In the genomic region with DNA sequence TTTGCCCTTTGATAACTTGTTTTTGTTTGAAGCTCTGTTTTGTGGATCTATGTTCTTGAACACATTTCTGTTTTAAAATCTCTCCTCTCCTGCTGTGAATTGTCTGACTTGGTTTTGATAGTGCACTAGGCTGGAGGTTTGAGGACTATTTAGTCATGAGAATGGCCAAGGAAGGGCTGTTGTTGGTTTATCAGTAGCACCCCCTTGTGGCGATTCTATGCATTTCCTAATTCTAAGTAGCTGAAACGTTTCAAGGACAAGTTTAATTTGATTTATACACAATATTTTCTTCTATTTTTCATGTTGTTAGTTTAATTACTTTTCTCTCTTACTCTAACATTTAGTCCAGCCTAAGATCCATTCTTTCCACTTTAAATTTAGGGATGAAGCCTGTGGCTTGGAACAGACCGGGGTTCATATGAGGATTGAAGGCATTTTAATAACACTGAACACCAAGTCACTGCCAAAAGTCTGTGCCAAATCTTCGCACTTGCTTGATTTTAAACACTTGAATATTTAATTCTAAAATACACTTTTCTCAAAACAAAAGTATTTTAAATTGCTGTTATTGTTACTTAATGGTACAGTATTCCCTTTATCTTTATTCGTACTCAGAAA, we compare ENCODE assay signal across 8 cellular contexts.
DNase-seq lines count a peak whose midpoint lies in the region; ATAC-seq, FAIRE-seq and TF ChIP-seq lines count a peak whose summit lies in the region.

No MANE protein-coding gene starts in this region.

- no peak overlapping the region for H3K27ac ChIP-seq in esophagus squamous epithelium

- TF ChIP-seq POLR2A in GM12892 (IDR thresholded peaks at IDR 0.05; ENCODE audit: low read depth, low read length) = no peak
- no peak for TF ChIP-seq POLR2A in esophagus squamous epithelium (IDR thresholded peaks at IDR 0.05)

- peak; percentile 82 for ATAC-seq in HG02759 (IDR thresholded peaks at IDR 0.05; ENCODE audit: unreplicated experiment)
- peak; percentile 53 for ATAC-seq in T-helper 17 cell

- H3K4me3 ChIP-seq in esophagus squamous epithelium = no peak overlapping the region

- H3K27ac Mint-ChIP-seq in CD14-positive monocyte (no peak overlapping the region), T-helper 17 cell (no peak overlapping the region)

- H3K36me3 ChIP-seq in esophagus squamous epithelium = no peaks in the 10 kb centered on the region

- no peaks in the 10 kb centered on the region for H3K9me3 ChIP-seq in T-helper 17 cell (ENCODE audit: control insufficient read depth, low read length, poor library complexity, severe bottlenecking)
- no peaks in the 10 kb centered on the region for H3K9me3 ChIP-seq in esophagus squamous epithelium

- FAIRE-seq in GM12892 (lab: Jason Lieb, UNC) = peak; percentile 82

- DNase-seq in CD14-positive monocyte (ENCODE audit: low spot score) (no peak), GM12892 (ENCODE audit: insufficient read length) (no peak), NCI-H1417 (lab: John Stamatoyannopoulos, UW) (peak; percentile 58 to 89 (median 61)), T-helper 17 cell (no peak), esophagus squamous epithelium (lab: John Stamatoyannopoulos, UW) (no peak), non-pigmented ciliary epithelial cell (ENCODE audit: low read depth) (peak; percentile 49), occipital lobe (lab: John Stamatoyannopoulos, UW) (no peak)

- H3K36me3 Mint-ChIP-seq in CD14-positive monocyte = no peaks in the 10 kb centered on the region
- peaks cover 4% of the 10 kb centered on the region for H3K36me3 Mint-ChIP-seq in T-helper 17 cell (ENCODE audit: low read depth)

- WGBS in esophagus squamous epithelium, 2 donors = 27 to 28% methylated on average over 5 of the region's 5 CpGs

- H3K4me1 Mint-ChIP-seq in CD14-positive monocyte (peaks cover 7% of the 10 kb centered on the region), T-helper 17 cell (no peaks in the 10 kb centered on the region)

- intact Hi-C loops in CD14-positive monocyte (cut with micrococcal nuclease) (loop anchor here (5.0 kb wide), 1 partner anchor 258 kb away; no protein-coding TSS in a partner anchor), esophagus squamous epithelium (cut with DNase I) (loop anchor here (5.0 kb wide), 1 partner anchor 263 kb away; no protein-coding TSS in a partner anchor)

- no peaks in the 10 kb centered on the region for H3K4me1 ChIP-seq in esophagus squamous epithelium

- H3K27me3 Mint-ChIP-seq in CD14-positive monocyte (ENCODE audit: low read depth in 3 of 3) = no peaks in the 10 kb centered on the region
- H3K27me3 Mint-ChIP-seq in T-helper 17 cell = peaks cover 39% of the 10 kb centered on the region

- TF ChIP-seq CTCF in CD14-positive monocyte (IDR thresholded peaks at IDR 0.05) (peak; percentile 90), esophagus squamous epithelium (IDR thresholded peaks at IDR 0.05) (peak; percentile 42 to 79 (median 68))

- peaks cover 0 to 18% (median 0%) of the 10 kb centered on the region in 4 donors for H3K27me3 ChIP-seq in esophagus squamous epithelium

- H3K4me3 Mint-ChIP-seq in CD14-positive monocyte (no peak overlapping the region), T-helper 17 cell (no peak overlapping the region)

- no peaks in the 10 kb centered on the region for H3K9me3 Mint-ChIP-seq in CD14-positive monocyte

Comparison
In these comparisons a context has a peak if more than half of its experiments do, and no peak if none do; other contexts are left out.
1. DNase-seq: peak in NCI-H1417 (3 of 3) and non-pigmented ciliary epithelial cell (single experiment); none in CD14-positive monocyte (single experiment), GM12892 (single experiment), T-helper 17 cell (0 of 3), esophagus squamous epithelium (single experiment) and occipital lobe (single experiment).